ENCODE assay signal across 1 cellular context in genomic region chr1:12208764-12209494, GRCh38.
TF ChIP-seq lines count a peak whose summit lies in the region.

No MANE protein-coding gene starts in this region.

TF ChIP-seq in H1, 55 proteins besides CTCF, POLR2A, EP300 and RAD21 (continued from another document):
- TF ChIP-seq JUND (IDR thresholded peaks at IDR 0.05; ENCODE audit: low read length) (peak; percentile 26; the same call in 1 of the 2 replicates), YY1 (IDR thresholded peaks at IDR 0.05; ENCODE audit: low read depth, low read length) (0 out of 2 replicates have a peak, but pooled peaks have one; percentile 5), GABPA (IDR thresholded peaks at IDR 0.05; ENCODE audit: borderline replicate concordance, insufficient read depth, low read length) (peak; percentile 62; the same call in 1 of the 2 replicates)
